ENCODE assay signal across 8 cellular contexts in genomic region chr10:45971742-45972105, GRCh38. TPM values are rescaled to one million over a fixed set of nuclear protein-coding genes. Genes with fewer than 3 reads are reported as not detected.
DNase-seq lines count a peak whose midpoint lies in the region; ATAC-seq and TF ChIP-seq lines count a peak whose summit lies in the region.
"Not testable (repeated sequence)": the region's sequence is repeated elsewhere in the genome, so short reads cannot be mapped to it uniquely, and the experiment has no call there.

No MANE protein-coding gene starts in this region.

- not testable (repeated sequence) for H3K27me3 ChIP-seq in BLaER1 treated with 17β-estradiol and CSF1 and Interleukin-3, amounts not matched to agents 10 nM and 100 nM; MM.1S (replicated peaks; ENCODE audit: insufficient read depth, low read length); lower lobe of right lung (ENCODE audit: low read depth); spleen (replicated peaks in 1 of 7)

- peaks cover 76% of the 10 kb centered on the region for H3K79me2 ChIP-seq in MM.1S (ENCODE audit: low read length)

- not testable (repeated sequence) for H3K9me3 ChIP-seq in BLaER1 treated with 17β-estradiol and CSF1 and Interleukin-3, amounts not matched to agents 10 nM and 100 nM (replicated peaks in 1 of 11); MM.1S (replicated peaks; ENCODE audit: insufficient read depth, low read length); lower lobe of right lung; spleen

- not testable (repeated sequence) for H3K9me2 ChIP-seq in MM.1S (replicated peaks; ENCODE audit: insufficient read depth, low read length)

- H3K4me1 ChIP-seq in BLaER1 treated with 17β-estradiol and CSF1 and Interleukin-3, amounts not matched to agents 10 nM and 100 nM = peaks cover 12 to 32% (median 22%) of the 10 kb centered on the region in 10 experiments
- not testable (repeated sequence) for H3K4me1 ChIP-seq in MM.1S (ENCODE audit: low read length)
- H3K4me1 ChIP-seq in lower lobe of right lung = peaks cover 23% of the 10 kb centered on the region
- H3K4me1 ChIP-seq in spleen = peaks cover 17 to 43% (median 35%) of the 10 kb centered on the region in 6 donors

- H3K4me2 ChIP-seq in BLaER1 treated with 17β-estradiol and CSF1 and Interleukin-3, amounts not matched to agents 10 nM and 100 nM = peak overlapping the region; percentile 58 to 87 (median 84)
- H3K4me2 ChIP-seq in MM.1S (ENCODE audit: low read depth, low read length) = peak overlapping the region; percentile 59; the same call in 1 of the 2 replicates

- ATAC-seq in GM19351 (IDR thresholded peaks at IDR 0.05; ENCODE audit: unreplicated experiment) = peak; percentile 38
- peak; percentile 31 for ATAC-seq in HG02884 (IDR thresholded peaks at IDR 0.05; ENCODE audit: unreplicated experiment)
- peak; percentile 52 to 55 for ATAC-seq in activated T-cell treated with anti-CD3 and anti-CD28 coated beads, Interleukin-2, amount 50 U/mL, for 72 hours (replicated peaks in 1 of 2)
- ATAC-seq in lower lobe of right lung = peak; percentile 62 to 64

- not testable (repeated sequence) for H3K9me3 Mint-ChIP-seq in activated T-cell treated with anti-CD3 and anti-CD28 coated beads, Interleukin-2, amount 50 U/mL, for 72 hours

- H3F3A ChIP-seq in MM.1S (ENCODE audit: insufficient read depth, low read length) = not testable (repeated sequence)

- peak overlapping the region; percentile 42 to 87 (median 84); a peak in 20 of 22 replicates for H3K27ac ChIP-seq in BLaER1 treated with 17β-estradiol and CSF1 and Interleukin-3, amounts not matched to agents 10 nM and 100 nM
- H3K27ac ChIP-seq in MM.1S (ENCODE audit: low read length) (peak overlapping the region; percentile 51; the same call in 1 of the 2 replicates), lower lobe of right lung (peak overlapping the region; percentile 79), spleen (peak overlapping the region in 7 of 8 donors; percentile 69 to 86 (median 80))

- not testable (repeated sequence) for H3K27me3 Mint-ChIP-seq in activated T-cell treated with anti-CD3 and anti-CD28 coated beads, Interleukin-2, amount 50 U/mL, for 72 hours (ENCODE audit: low read depth)

- 0 to 2% (median 0%) methylated on average over 5 to 25 of the region's 25 CpGs for WGBS in spleen, 5 donors

- TF ChIP-seq CTCF in MM.1S (IDR thresholded peaks at IDR 0.05; ENCODE audit: low read length); epithelial cell of proximal tubule (conservative IDR thresholded peaks at IDR 0.05; ENCODE audit: low read depth, low read length); lower lobe of right lung (IDR thresholded peaks at IDR 0.05); spleen (IDR thresholded peaks at IDR 0.05 in 8 of 11, conservative IDR thresholded peaks at IDR 0.05 in 3 of 11): not testable (repeated sequence)

- intact Hi-C loops in lower lobe of right lung (cut with DNase I); spleen (cut with DNase I; ENCODE audit: low total_unique reads): not testable (repeated sequence)

- peaks cover 9 to 18% (median 11%) of the 10 kb centered on the region in 11 experiments; a peak in 19 of 22 replicates for H3K36me3 ChIP-seq in BLaER1 treated with 17β-estradiol and CSF1 and Interleukin-3, amounts not matched to agents 10 nM and 100 nM
- not testable (repeated sequence) for H3K36me3 ChIP-seq in MM.1S (replicated peaks; ENCODE audit: insufficient read depth, low read length); lower lobe of right lung
- H3K36me3 ChIP-seq in spleen = peaks cover 0 to 16% (median 0%) of the 10 kb centered on the region in 6 donors

- H3K4me3 ChIP-seq in BLaER1 treated with 17β-estradiol and CSF1 and Interleukin-3, amounts not matched to agents 10 nM and 100 nM = peak overlapping the region; percentile 70 to 88 (median 82)
- H3K4me3 ChIP-seq in MM.1S (ENCODE audit: low read length) (peak overlapping the region; percentile 79), epithelial cell of proximal tubule (ENCODE audit: low read depth, low read length) (peak overlapping the region; percentile 75), lower lobe of right lung (peak overlapping the region; percentile 84), spleen (peak overlapping the region; percentile 75 to 94 (median 87))

- H3K9ac ChIP-seq in BLaER1 treated with 17β-estradiol and CSF1 and Interleukin-3, amounts not matched to agents 10 nM and 100 nM = peak overlapping the region; percentile 84 to 90 (median 87)
- H3K9ac ChIP-seq in MM.1S (ENCODE audit: low read length) = peak overlapping the region; percentile 69

- H3K36me3 Mint-ChIP-seq in activated T-cell treated with anti-CD3 and anti-CD28 coated beads, Interleukin-2, amount 50 U/mL, for 72 hours (ENCODE audit: insufficient read depth in 2 of 2) = not testable (repeated sequence)

- peak overlapping the region; percentile 97 for H3K27ac Mint-ChIP-seq in activated T-cell treated with anti-CD3 and anti-CD28 coated beads, Interleukin-2, amount 50 U/mL, for 72 hours

- peaks cover 37% of the 10 kb centered on the region for H3K4me1 Mint-ChIP-seq in activated T-cell treated with anti-CD3 and anti-CD28 coated beads, Interleukin-2, amount 50 U/mL, for 72 hours (ENCODE audit: low read depth)

- DNase-seq in MM.1S; epithelial cell of proximal tubule (ENCODE audit: low read depth); lower lobe of right lung; spleen: not testable (repeated sequence)
- DNase-seq in activated T-cell treated with anti-CD3 and anti-CD28 coated beads, Interleukin-2, amount 50 U/mL, for 72 hours = peak; percentile 6 to 12

- 0 out of 2 replicates have a peak overlapping the region, but pooled peaks have one; percentile 56 for H2AFZ ChIP-seq in MM.1S (ENCODE audit: low read length)

- H3K4me3 Mint-ChIP-seq in activated T-cell treated with anti-CD3 and anti-CD28 coated beads, Interleukin-2, amount 50 U/mL, for 72 hours = peak overlapping the region; percentile 99

- peaks cover 0 to 68% (median 29%) of the 10 kb centered on the region in 11 experiments; a peak in 14 of 22 replicates for H4K20me1 ChIP-seq in BLaER1 treated with 17β-estradiol and CSF1 and Interleukin-3, amounts not matched to agents 10 nM and 100 nM
- not testable (repeated sequence) for H4K20me1 ChIP-seq in MM.1S (ENCODE audit: insufficient read depth, low read length)

- not testable (repeated sequence) for TF ChIP-seq POLR2A in spleen (IDR thresholded peaks at IDR 0.05)

RNA-seq across cellular contexts. Expression of gene TIMM23, which starts 0.6 kb away (rescaled TPM):
- 10 to 100 TPM; 32.8 to 35.4 TPM for total RNA-seq in activated T-cell treated with anti-CD3 and anti-CD28 coated beads, Interleukin-2, amount 50 U/mL, for 72 hours
- total RNA-seq in epithelial cell of proximal tubule (98.7 and 147 TPM in 2 replicates), lower lobe of right lung (34.2 TPM), spleen (10 to 100 TPM; 29.9 to 56.2 (median 35.0) TPM)
- 10 to 100 TPM; 38.5 to 49.6 (median 47.7) TPM for polyA plus RNA-seq in spleen

RNA-seq across cellular contexts. Expression of gene NCOA4, which starts 58.7 kb away (rescaled TPM):
- 100 to 1,000 TPM; 112 to 144 TPM for total RNA-seq in activated T-cell treated with anti-CD3 and anti-CD28 coated beads, Interleukin-2, amount 50 U/mL, for 72 hours
- total RNA-seq in epithelial cell of proximal tubule (90.2 and 107 TPM in 2 replicates), lower lobe of right lung (194 TPM), spleen (100 to 1,000 TPM; 196 to 352 (median 292) TPM)
- polyA plus RNA-seq in spleen = 10 to 100 TPM; 39.3 to 91.2 (median 63.6) TPM
